1 cellular context compared by ENCODE assay signal in the genomic region with DNA sequence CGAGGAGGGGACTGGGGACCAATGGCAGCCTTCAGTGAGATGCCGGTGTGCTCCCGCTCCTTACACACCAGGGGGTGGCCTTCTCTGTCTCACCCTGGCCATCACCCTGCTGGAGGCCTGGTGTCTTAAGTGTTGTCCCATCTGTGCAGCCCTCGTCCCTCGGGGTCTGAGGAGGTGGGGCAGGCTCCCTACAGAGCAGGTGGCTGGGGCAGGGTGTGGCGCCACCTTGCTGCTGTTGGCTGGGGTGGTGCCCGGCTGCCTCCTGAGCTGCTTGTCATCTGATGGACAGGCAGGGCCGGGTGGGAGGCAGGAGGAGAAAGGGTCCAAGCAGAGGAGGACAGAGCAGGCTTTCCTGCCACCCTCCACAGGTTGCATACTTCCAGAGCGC.
A peak's percentile ranks its signal among the peaks of the same experiment; 100 is the strongest.
TF ChIP-seq lines count a peak whose summit lies in the region.

No MANE protein-coding gene starts in this region.

TF ChIP-seq in K562, 482 proteins besides CTCF, POLR2A, EP300 and RAD21 (continued from another document):
- TF ChIP-seq MNT (conservative IDR thresholded peaks at IDR 0.05) (0 out of 4 replicates have a peak, but pooled peaks of 1 of the 2 experiments have one; percentile 35), POLR2G (IDR thresholded peaks at IDR 0.05; ENCODE audit: low read depth, low read length) (peak; percentile 54; the same call in 1 of the 2 replicates), E2F6 (IDR thresholded peaks at IDR 0.05; ENCODE audit: borderline replicate concordance in 1 of 2, extremely low read depth in 1 of 2, insufficient read depth in 1 of 2, insufficient read length in 1 of 2, low read depth in 1 of 2, low read length in 1 of 2, poor library complexity in 1 of 2, severe bottlenecking in 1 of 2) (peak; percentile 8 to 12), ZNF75A (CRISPR knock-in tag; IDR thresholded peaks at IDR 0.05) (no peak), KDM4B (IDR thresholded peaks at IDR 0.05; ENCODE audit: borderline replicate concordance in 2 of 2, low read depth in 1 of 2) (0 out of 4 replicates have a peak, but pooled peaks of 1 of the 2 experiments have one; percentile 47), BRF1 (IDR thresholded peaks at IDR 0.05; ENCODE audit: borderline replicate concordance, extremely low read depth, insufficient read length) (no peak), RFX5 (IDR thresholded peaks at IDR 0.05; ENCODE audit: low read depth, low read length) (no peak), USF2 (CRISPR knock-in tag; IDR thresholded peaks at IDR 0.05) (no peak)
- TF ChIP-seq, protein P1, sequence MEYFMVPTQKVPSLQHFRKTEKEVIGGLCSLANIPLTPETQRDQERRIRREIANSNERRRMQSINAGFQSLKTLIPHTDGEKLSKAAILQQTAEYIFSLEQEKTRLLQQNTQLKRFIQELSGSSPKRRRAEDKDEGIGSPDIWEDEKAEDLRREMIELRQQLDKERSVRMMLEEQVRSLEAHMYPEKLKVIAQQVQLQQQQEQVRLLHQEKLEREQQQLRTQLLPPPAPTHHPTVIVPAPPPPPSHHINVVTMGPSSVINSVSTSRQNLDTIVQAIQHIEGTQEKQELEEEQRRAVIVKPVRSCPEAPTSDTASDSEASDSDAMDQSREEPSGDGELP (CRISPR knock-in tag; IDR thresholded peaks at IDR 0.05; ENCODE audit: borderline replicate concordance) = peak; percentile 26; the same call in 1 of the 2 replicates
- TF ChIP-seq, protein P2, sequence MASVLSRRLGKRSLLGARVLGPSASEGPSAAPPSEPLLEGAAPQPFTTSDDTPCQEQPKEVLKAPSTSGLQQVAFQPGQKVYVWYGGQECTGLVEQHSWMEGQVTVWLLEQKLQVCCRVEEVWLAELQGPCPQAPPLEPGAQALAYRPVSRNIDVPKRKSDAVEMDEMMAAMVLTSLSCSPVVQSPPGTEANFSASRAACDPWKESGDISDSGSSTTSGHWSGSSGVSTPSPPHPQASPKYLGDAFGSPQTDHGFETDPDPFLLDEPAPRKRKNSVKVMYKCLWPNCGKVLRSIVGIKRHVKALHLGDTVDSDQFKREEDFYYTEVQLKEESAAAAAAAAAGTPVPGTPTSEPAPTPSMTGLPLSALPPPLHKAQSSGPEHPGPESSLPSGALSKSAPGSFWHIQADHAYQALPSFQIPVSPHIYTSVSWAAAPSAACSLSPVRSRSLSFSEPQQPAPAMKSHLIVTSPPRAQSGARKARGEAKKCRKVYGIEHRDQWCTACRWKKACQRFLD (CRISPR knock-in tag; IDR thresholded peaks at IDR 0.05) = 0 out of 2 replicates have a peak, but pooled peaks have one; percentile 68
- TF ChIP-seq, protein P3, sequence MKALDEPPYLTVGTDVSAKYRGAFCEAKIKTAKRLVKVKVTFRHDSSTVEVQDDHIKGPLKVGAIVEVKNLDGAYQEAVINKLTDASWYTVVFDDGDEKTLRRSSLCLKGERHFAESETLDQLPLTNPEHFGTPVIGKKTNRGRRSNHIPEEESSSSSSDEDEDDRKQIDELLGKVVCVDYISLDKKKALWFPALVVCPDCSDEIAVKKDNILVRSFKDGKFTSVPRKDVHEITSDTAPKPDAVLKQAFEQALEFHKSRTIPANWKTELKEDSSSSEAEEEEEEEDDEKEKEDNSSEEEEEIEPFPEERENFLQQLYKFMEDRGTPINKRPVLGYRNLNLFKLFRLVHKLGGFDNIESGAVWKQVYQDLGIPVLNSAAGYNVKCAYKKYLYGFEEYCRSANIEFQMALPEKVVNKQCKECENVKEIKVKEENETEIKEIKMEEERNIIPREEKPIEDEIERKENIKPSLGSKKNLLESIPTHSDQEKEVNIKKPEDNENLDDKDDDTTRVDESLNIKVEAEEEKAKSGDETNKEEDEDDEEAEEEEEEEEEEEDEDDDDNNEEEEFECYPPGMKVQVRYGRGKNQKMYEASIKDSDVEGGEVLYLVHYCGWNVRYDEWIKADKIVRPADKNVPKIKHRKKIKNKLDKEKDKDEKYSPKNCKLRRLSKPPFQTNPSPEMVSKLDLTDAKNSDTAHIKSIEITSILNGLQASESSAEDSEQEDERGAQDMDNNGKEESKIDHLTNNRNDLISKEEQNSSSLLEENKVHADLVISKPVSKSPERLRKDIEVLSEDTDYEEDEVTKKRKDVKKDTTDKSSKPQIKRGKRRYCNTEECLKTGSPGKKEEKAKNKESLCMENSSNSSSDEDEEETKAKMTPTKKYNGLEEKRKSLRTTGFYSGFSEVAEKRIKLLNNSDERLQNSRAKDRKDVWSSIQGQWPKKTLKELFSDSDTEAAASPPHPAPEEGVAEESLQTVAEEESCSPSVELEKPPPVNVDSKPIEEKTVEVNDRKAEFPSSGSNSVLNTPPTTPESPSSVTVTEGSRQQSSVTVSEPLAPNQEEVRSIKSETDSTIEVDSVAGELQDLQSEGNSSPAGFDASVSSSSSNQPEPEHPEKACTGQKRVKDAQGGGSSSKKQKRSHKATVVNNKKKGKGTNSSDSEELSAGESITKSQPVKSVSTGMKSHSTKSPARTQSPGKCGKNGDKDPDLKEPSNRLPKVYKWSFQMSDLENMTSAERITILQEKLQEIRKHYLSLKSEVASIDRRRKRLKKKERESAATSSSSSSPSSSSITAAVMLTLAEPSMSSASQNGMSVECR (CRISPR knock-in tag; IDR thresholded peaks at IDR 0.05) = 0 out of 2 replicates have a peak, but pooled peaks have one; percentile 27
